In genomic region chr1:108559215-108560142, GRCh38 we compare ENCODE assay signal across 8 cellular contexts. TPM values are rescaled to one million over a fixed set of nuclear protein-coding genes. Genes with fewer than 3 reads are reported as not detected.
DNase-seq lines count a peak whose midpoint lies in the region; ATAC-seq and TF ChIP-seq lines count a peak whose summit lies in the region.

EEIG2 (plus strand) TSS chr1:108560100; CDS start chr1:108560429, 329 bp downstream.

- peak; percentile 68 to 89 (median 85) for TF ChIP-seq CTCF in gastroesophageal sphincter (IDR thresholded peaks at IDR 0.05)
- no peak for TF ChIP-seq CTCF in subcutaneous adipose tissue (IDR thresholded peaks at IDR 0.05; ENCODE audit: low read depth)

- peak within 1 kb of the TSS; percentile 35 to 82 (median 74) for H3K27ac ChIP-seq in gastroesophageal sphincter

- no peaks in the 10 kb centered on the region for H3K27me3 ChIP-seq in gastroesophageal sphincter

- peak within 1 kb of the TSS; percentile 52 to 66 for H3K4me3 ChIP-seq in gastroesophageal sphincter

- H3K9me3 ChIP-seq in gastroesophageal sphincter: no peaks in the 10 kb centered on the region

- peak; percentile 91 for DNase-seq in GDM1 (lab: John Stamatoyannopoulos, UW)
- DNase-seq in H4 (ENCODE audit: low spot score): peak; percentile 84
- peak; percentile 86 for DNase-seq in LHCN-M2 (ENCODE audit: low read depth)
- peak; percentile 57 for DNase-seq in SIG-M5 (lab: John Stamatoyannopoulos, UW)
- peak; percentile 96 for DNase-seq in activated effector memory CD4-positive, alpha-beta T cell treated with anti-CD3 and anti-CD28 coated beads, Interleukin-2, amount 50 U/mL, for 16 hours
- DNase-seq in non-pigmented ciliary epithelial cell (ENCODE audit: low read depth): peak; percentile 41

- TF ChIP-seq EP300 in gastroesophageal sphincter (IDR thresholded peaks at IDR 0.05): no peak

- peak; percentile 93 for ATAC-seq in gastroesophageal sphincter

- H3K36me3 ChIP-seq in gastroesophageal sphincter: no peaks in the 10 kb centered on the region

- 25 to 85% methylated on average over 8 to 12 of the region's 55 CpGs for WGBS in gastroesophageal sphincter (ENCODE audit: low coverage in 1 of 2), 2 donors

- H3K4me1 ChIP-seq in gastroesophageal sphincter: peaks cover 0 to 32% (median 6%) of the 10 kb centered on the region in 3 donors

- TF ChIP-seq POLR2A in gastroesophageal sphincter (IDR thresholded peaks at IDR 0.05): peak; percentile 18 to 43

RNA-seq across cellular contexts. Expression of gene EEIG2, which starts in this region (rescaled TPM):
- total RNA-seq in H4 (2014; rRNA removed; shearing (Covaris generic)): 5.1 and 6.9 TPM in 2 replicates
- total RNA-seq in LHCN-M2 (2014; rRNA removed) (16.1 and 16.7 TPM in 2 replicates), gastroesophageal sphincter (10 to 100 TPM; 11.6 to 23.8 (median 14.9) TPM), subcutaneous adipose tissue (10 to 100 TPM in 3 of 4 donors, 1 to 10 TPM in 1; 9.0 to 22.3 (median 15.0) TPM)
- polyA plus RNA-seq in LHCN-M2 (2012): 2.7 TPM

Comparison
In these comparisons a context has a peak if more than half of its experiments do, and no peak if none do; other contexts are left out.
1. Peak in every context shown above with its lines: DNase-seq, ATAC-seq, H3K4me3 ChIP-seq and H3K27ac ChIP-seq.
2. DNase-seq: peak in every context shown above with its lines; median percentile 96 in activated effector memory CD4-positive, alpha-beta T cell treated with anti-CD3 and anti-CD28 coated beads, Interleukin-2, amount 50 U/mL, for 16 hours; 91 in GDM1; 86 in LHCN-M2; 84 in H4; 57 in SIG-M5; 41 in non-pigmented ciliary epithelial cell.